21 cellular contexts compared by ENCODE assay signal in genomic region chr17:3022197-3022596, GRCh38. TPM values are rescaled to one million over a fixed set of nuclear protein-coding genes. Genes with fewer than 3 reads are reported as not detected.
DNase-seq lines count a peak whose midpoint lies in the region; ATAC-seq and TF ChIP-seq lines count a peak whose summit lies in the region.
"Had no signal": no experiment of that assay in that cellular context is flagged by ENCODE, and none has a peak within 500 bp of the region (broad histone marks: within the 10 kb centered on the region; RNA-seq: fewer than 3 reads in every experiment).

No MANE protein-coding gene starts in this region.

- H3K36me3 Mint-ChIP-seq in natural killer cell = peaks cover 42% of the 10 kb centered on the region
- H3K36me3 Mint-ChIP-seq in natural killer cell treated with Interleukin-12 subunit alpha and Interleukin-12 subunit beta and Interleukin-15 and Interleukin-18, amount 100 ng/mL, for 72 hours = peaks cover 26% of the 10 kb centered on the region
- H3K36me3 Mint-ChIP-seq in endodermal cell (ENCODE audit: low read depth) = peaks cover 60% of the 10 kb centered on the region

- H3K9me3 ChIP-seq in HEK293 (ENCODE audit: control insufficient read depth, insufficient read depth, low read depth, low read length) (no peaks in the 10 kb centered on the region; the same call in none of the 2 replicates), endodermal cell (ENCODE audit: control insufficient read depth, low read length) (peaks cover 38% of the 10 kb centered on the region)
- H3K9me3 ChIP-seq: BE2C had no signal

- H3K4me3 ChIP-seq in HEK293 (ENCODE audit: low read depth, low read length) = no peak overlapping the region
- H3K4me3 ChIP-seq in endodermal cell (ENCODE audit: low read length) = peak overlapping the region; percentile 20
- H3K4me3 ChIP-seq: BLaER1 had no signal

- H3K27ac ChIP-seq in HEK293 (ENCODE audit: extremely low read depth, low read depth, low read length) (no peak overlapping the region), endodermal cell (ENCODE audit: low read depth, low read length) (no peak overlapping the region)
- H3K27ac ChIP-seq: BLaER1 had no signal

- ATAC-seq in natural killer cell (no peak), GM21390 (IDR thresholded peaks at IDR 0.05; ENCODE audit: unreplicated experiment) (no peak)
- ATAC-seq in natural killer cell treated with Interleukin-12 subunit alpha and Interleukin-12 subunit beta and Interleukin-15 and Interleukin-18, amount 100 ng/mL, for 72 hours = no peak

- CTCF ChIA-PET in HEK293 (lab: Yijun Ruan, JAX) = interaction anchor here (1.2 kb wide), 1 partner anchor 235 kb away, joined by 5 read pairs; no protein-coding TSS in a partner anchor

- H3K36me3 ChIP-seq in HEK293 (ENCODE audit: control insufficient read depth in 2 of 2, insufficient read depth in 1 of 2, low read length in 2 of 2) (peaks cover 14 to 47% of the 10 kb centered on the region in 2 experiments), endodermal cell (ENCODE audit: control insufficient read depth, insufficient read depth, low read length) (peaks cover 21% of the 10 kb centered on the region)

- H3K27ac Mint-ChIP-seq in natural killer cell = peak overlapping the region; percentile 22 to 75
- H3K27ac Mint-ChIP-seq in natural killer cell treated with Interleukin-12 subunit alpha and Interleukin-12 subunit beta and Interleukin-15 and Interleukin-18, amount 100 ng/mL, for 72 hours = peak overlapping the region in 1 of 2 donors; percentile 28
- H3K27ac Mint-ChIP-seq in endodermal cell = no peak overlapping the region
- H3K27ac Mint-ChIP-seq: CD14-positive monocyte; CD4-positive, CD25-positive, alpha-beta regulatory T cell had no signal

- H3K9ac ChIP-seq in endodermal cell (ENCODE audit: extremely low read depth, low read length, poor library complexity, severe bottlenecking) = no peak overlapping the region
- H3K9ac ChIP-seq: BLaER1 had no signal

- intact Hi-C loops in natural killer cell (cut with micrococcal nuclease) = no loop called here

- H3K4me1 Mint-ChIP-seq in natural killer cell = peaks cover 34 to 35% of the 10 kb centered on the region in 2 donors
- H3K4me1 Mint-ChIP-seq in natural killer cell treated with Interleukin-12 subunit alpha and Interleukin-12 subunit beta and Interleukin-15 and Interleukin-18, amount 100 ng/mL, for 72 hours (ENCODE audit: low read depth in 2 of 2) = peaks cover 15 to 18% of the 10 kb centered on the region in 2 donors
- no peaks in the 10 kb centered on the region for H3K4me1 Mint-ChIP-seq in endodermal cell
- H3K4me1 Mint-ChIP-seq: CD14-positive monocyte; CD4-positive, CD25-positive, alpha-beta regulatory T cell; CD8-positive, alpha-beta memory T cell had no signal

- H3K27me3 ChIP-seq in endodermal cell (ENCODE audit: control insufficient read depth, insufficient read depth, low read length, poor library complexity, severe bottlenecking) = no peaks in the 10 kb centered on the region
- H3K27me3 ChIP-seq: BE2C, BLaER1 had no signal

- TF ChIP-seq CTCF in natural killer cell (IDR thresholded peaks at IDR 0.05) = no peak
- TF ChIP-seq CTCF in HEK293 (tag by site-specific recombination; IDR thresholded peaks at IDR 0.05) = no peak
- TF ChIP-seq CTCF in endodermal cell (conservative IDR thresholded peaks at IDR 0.05) = no peak

- peaks cover 0 to 2% of the 10 kb centered on the region in 2 donors for H3K9me3 Mint-ChIP-seq in natural killer cell
- H3K9me3 Mint-ChIP-seq in natural killer cell treated with Interleukin-12 subunit alpha and Interleukin-12 subunit beta and Interleukin-15 and Interleukin-18, amount 100 ng/mL, for 72 hours = peaks cover 9% of the 10 kb centered on the region
- peaks cover 37% of the 10 kb centered on the region for H3K9me3 Mint-ChIP-seq in endodermal cell

- H3K4me3 Mint-ChIP-seq in natural killer cell = no peak overlapping the region
- no peak overlapping the region for H3K4me3 Mint-ChIP-seq in natural killer cell treated with Interleukin-12 subunit alpha and Interleukin-12 subunit beta and Interleukin-15 and Interleukin-18, amount 100 ng/mL, for 72 hours
- no peak overlapping the region for H3K4me3 Mint-ChIP-seq in endodermal cell
- H3K4me3 Mint-ChIP-seq: CD14-positive monocyte; CD4-positive, CD25-positive, alpha-beta regulatory T cell; CD8-positive, alpha-beta memory T cell had no signal

- 97% methylated on average over 3 of the region's 4 CpGs; no CpG with 5 or more reads in 1 of the 2 experiments for WGBS in endodermal cell (ENCODE audit: insufficient coverage in 1 of 2, insufficient read length in 1 of 2), 2 experiments

- H3K27me3 Mint-ChIP-seq in natural killer cell (ENCODE audit: low read depth in 2 of 2) (no peaks in the 10 kb centered on the region), endodermal cell (ENCODE audit: insufficient read depth) (no peaks in the 10 kb centered on the region)
- no peaks in the 10 kb centered on the region for H3K27me3 Mint-ChIP-seq in natural killer cell treated with Interleukin-12 subunit alpha and Interleukin-12 subunit beta and Interleukin-15 and Interleukin-18, amount 100 ng/mL, for 72 hours
- H3K27me3 Mint-ChIP-seq: CD4-positive, alpha-beta memory T cell; CD4-positive, CD25-positive, alpha-beta regulatory T cell; CD8-positive, alpha-beta memory T cell had no signal

- DNase-seq in natural killer cell = no peak
- DNase-seq in natural killer cell treated with Interleukin-12 subunit alpha and Interleukin-12 subunit beta and Interleukin-15 and Interleukin-18, amount 100 ng/mL, for 72 hours (ENCODE audit: low spot score) = no peak
- DNase-seq in endodermal cell = no peak
- DNase-seq in DMS 273 (lab: John Stamatoyannopoulos, UW; ENCODE audit: unreplicated experiment) = no peak
- DNase-seq in LoVo (ENCODE audit: low spot score) = no peak
- DNase-seq: 8988T; ACHN; BE2C; C1 segment of cervical spinal cord; CD4-positive, alpha-beta memory T cell; CD4-positive, CD25-positive, alpha-beta regulatory T cell; CD8-positive, alpha-beta memory T cell; COR-L47; DMS79 treated with DMSO at 0.1 percent for 48 hours; GF-D8 had no signal

- H3K4me1 ChIP-seq in HEK293 (ENCODE audit: control insufficient read depth, insufficient read depth, low read length) (no peaks in the 10 kb centered on the region), endodermal cell (ENCODE audit: control insufficient read depth, insufficient read depth, low read length) (no peaks in the 10 kb centered on the region)
- H3K4me1 ChIP-seq: BE2C, BLaER1 had no signal

- POLR2A ChIA-PET in HEK293 (lab: Yijun Ruan, JAX) = no interaction called here

TF ChIP-seq in HEK293, 187 proteins besides CTCF, POLR2A, EP300 and RAD21:
- TF ChIP-seq ZFP37 (tag by site-specific recombination; IDR thresholded peaks at IDR 0.05) = no peak
- peak; percentile 99 for TF ChIP-seq ZNF140 (tag by site-specific recombination; IDR thresholded peaks at IDR 0.05)
- TF ChIP-seq ZNF354C (tag by site-specific recombination; IDR thresholded peaks at IDR 0.05; ENCODE audit: borderline replicate concordance, low read depth) = no peak
- TF ChIP-seq GLI4 (tag by site-specific recombination; IDR thresholded peaks at IDR 0.05) = no peak
- no peak for TF ChIP-seq SETDB1 (IDR thresholded peaks at IDR 0.05; ENCODE audit: insufficient read length, low read length)
- no peak for TF ChIP-seq ZNF423 (tag by site-specific recombination; IDR thresholded peaks at IDR 0.05)
- no peak for TF ChIP-seq SALL2 (tag by site-specific recombination; IDR thresholded peaks at IDR 0.05; ENCODE audit: borderline replicate concordance)

RNA-seq across cellular contexts. Expression of gene OR1D5, which starts 41.2 kb away (rescaled TPM):
- total RNA-seq in natural killer cell (not detected), endodermal cell (not detected)
- not detected for total RNA-seq in natural killer cell treated with Interleukin-12 subunit alpha and Interleukin-12 subunit beta and Interleukin-15 and Interleukin-18, amount 100 ng/mL, for 72 hours
- not detected for polyA plus RNA-seq in endodermal cell (2013, experiment 1 of 2)
- polyA plus RNA-seq in endodermal cell (2013, experiment 2 of 2) = not detected
- total RNA-seq: A673; CD4-positive, alpha-beta memory T cell; CD4-positive, CD25-positive, alpha-beta regulatory T cell; CD8-positive, alpha-beta memory T cell had no signal
- polyA plus RNA-seq: AG04450; CD14-positive monocyte; CD4-positive, alpha-beta memory T cell; CD4-positive, CD25-positive, alpha-beta regulatory T cell had no signal
